In the genomic region with DNA sequence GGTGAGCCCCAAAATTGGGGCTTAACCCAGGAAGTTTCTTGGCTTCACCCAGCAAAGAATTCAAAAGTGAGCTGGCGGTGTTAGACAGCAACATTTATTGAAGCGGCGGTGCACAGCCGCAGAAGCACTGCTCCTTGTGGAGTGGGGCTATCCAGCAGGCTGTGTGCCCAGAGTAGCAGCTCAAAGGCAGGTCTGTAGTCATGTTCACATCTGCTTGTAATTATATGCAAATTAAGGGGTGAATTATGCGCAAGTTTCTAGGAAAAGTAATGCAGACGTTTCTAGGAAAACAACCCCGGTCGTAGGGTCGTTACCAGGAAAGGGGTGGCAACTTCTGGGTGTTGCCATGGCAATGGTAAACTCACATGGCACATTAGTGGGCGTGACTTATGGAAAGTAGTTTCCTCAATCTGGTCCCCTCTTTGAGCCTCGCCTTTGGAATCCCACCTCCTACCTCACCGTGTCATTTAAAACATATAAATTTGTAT, we compare ENCODE assay signal across 8 cellular contexts. TPM values are rescaled to one million over a fixed set of nuclear protein-coding genes. Genes with fewer than 3 reads are reported as not detected.
DNase-seq lines count a peak whose midpoint lies in the region; TF ChIP-seq lines count a peak whose summit lies in the region.

No MANE protein-coding gene starts in this region.

- no peak for TF ChIP-seq CTCF in GM10248 (IDR thresholded peaks at IDR 0.05; ENCODE audit: control extremely low read depth, extremely low read depth, low read depth, missing control alignments)
- TF ChIP-seq CTCF in brain (conservative IDR thresholded peaks at IDR 0.05), result no peak

- CTCF ChIA-PET in GM10248 (lab: Yijun Ruan, JAX), result interaction anchor here (0.8 to 1.5 kb wide), 3 partner anchors 12 to 203 kb away, joined by 3 to 6 read pairs (median 4); no protein-coding TSS in a partner anchor

- H3K27me3 Mint-ChIP-seq in brain, result no peaks in the 10 kb centered on the region

- H3K9me3 Mint-ChIP-seq in brain, result no peaks in the 10 kb centered on the region

- H3K36me3 Mint-ChIP-seq in brain, result no peaks in the 10 kb centered on the region

- H3K27ac Mint-ChIP-seq in brain, result peak overlapping the region; percentile 72 to 95 (median 86)

- peaks cover 8% of the 10 kb centered on the region for H3K4me1 Mint-ChIP-seq in brain

- POLR2A ChIA-PET in GM10248 (lab: Yijun Ruan, JAX), result no interaction called here

- peak; percentile 23 for DNase-seq in GM10248 (ENCODE audit: extremely low spot score)
- DNase-seq in HUDEP-2 (lab: John Stamatoyannopoulos, UW; ENCODE audit: unreplicated experiment in 76 of 76), result peak in 75 of 76 experiments; percentile 12 to 97 (median 73)
- DNase-seq in UCSD-AML1 (lab: John Stamatoyannopoulos, UW; ENCODE audit: unreplicated experiment), result peak; percentile 5
- DNase-seq in inferior parietal cortex (ENCODE audit: extremely low spot score), result peak; percentile 71
- DNase-seq in stimulated activated CD4-positive, alpha-beta T cell treated with anti-CD3 and anti-CD28 coated beads, Interleukin-15, amount 100 ng/mL, for 24 hours, result peak; percentile 75
- DNase-seq in NCI-H1930 (lab: John Stamatoyannopoulos, UW), result no peak
- no peak for DNase-seq in NCI-H345 (lab: John Stamatoyannopoulos, UW)

- peak overlapping the region; percentile 65 to 88 (median 79) for H3K4me3 Mint-ChIP-seq in brain

RNA-seq across cellular contexts. Expression of a gene that starts 13.7 kb away (rescaled TPM):
- polyA plus RNA-seq in brain (ENCODE audit: insufficient read depth, low read depth, low replicate concordance), result 27.5 TPM

RNA-seq across cellular contexts. Expression of a gene that starts 52.0 kb away (rescaled TPM):
- polyA plus RNA-seq in brain (ENCODE audit: insufficient read depth, low read depth, low replicate concordance), result 36.1 TPM

Comparison
In these comparisons a context has a peak if more than half of its experiments do, and no peak if none do; other contexts are left out.
1. DNase-seq: peak in GM10248 (single experiment), HUDEP-2 (75 of 76), UCSD-AML1 (single experiment), inferior parietal cortex (single experiment) and stimulated activated CD4-positive, alpha-beta T cell treated with anti-CD3 and anti-CD28 coated beads, Interleukin-15, amount 100 ng/mL, for 24 hours (single experiment); none in NCI-H1930 (0 of 2) and NCI-H345 (single experiment).